Comparison of ENCODE assay signal across 15 cellular contexts in genomic region chr10:77842652-77843212, GRCh38.
"Had no signal": no experiment of that assay in that cellular context is flagged by ENCODE, and none has a peak within 500 bp of the region (broad histone marks: within the 10 kb centered on the region; RNA-seq: fewer than 3 reads in every experiment).

No MANE protein-coding gene starts in this region.

- H3K9me3 Mint-ChIP-seq: activated T-helper 1 cell treated with anti-CD3 and anti-CD28 coated beads, Interleukin-12 subunit alpha, Interleukin-12 subunit beta, Interleukin-2, Interleukin-4 antibody, amounts not matched to agents 30 ng/mL and 10 ng/mL and 1 ng/mL, durations not matched to agents 14 hours and 24 hours and 36 hours; natural killer cell; T-helper 2 cell treated with Interferon-gamma antibody and Interleukin-4, amounts not matched to agents 5 μg/mL and 100 μg/mL, for 36 hours had no signal

- H3K4me2 ChIP-seq: smooth muscle cell had no signal

- H3K27ac Mint-ChIP-seq: activated T-helper 1 cell treated with anti-CD3 and anti-CD28 coated beads, Interleukin-12 subunit alpha, Interleukin-12 subunit beta, Interleukin-2, Interleukin-4 antibody, amounts not matched to agents 30 ng/mL and 10 ng/mL and 1 ng/mL, durations not matched to agents 14 hours and 24 hours and 36 hours; T-helper 2 cell treated with Interferon-gamma antibody and Interleukin-4, amounts not matched to agents 5 μg/mL and 100 μg/mL, for 36 hours had no signal

- FAIRE-seq: frontal cortex had no signal

- H3K36me3 Mint-ChIP-seq: natural killer cell had no signal

- H3K4me3 ChIP-seq: left ventricle myocardium inferior, mucosa of descending colon, prostate gland, smooth muscle cell, stomach, testis had no signal

- H3K9me3 ChIP-seq: left ventricle myocardium inferior, mucosa of descending colon, prostate gland, stomach, testis had no signal

- H3K27me3 ChIP-seq: stomach, testis had no signal

- DNase-seq: activated CD4-positive, CD25-positive, alpha-beta regulatory T cell; activated naive CD4-positive, alpha-beta T cell treated with Interleukin-2 at 50 U/mL for 16 hours; anterior cingulate cortex; left ventricle myocardium inferior; mucosa of descending colon; natural killer cell; occipital lobe; stomach; SW 1271; testis had no signal

- ATAC-seq: mucosa of descending colon, natural killer cell had no signal

- H3K4me3 Mint-ChIP-seq: activated T-helper 1 cell treated with anti-CD3 and anti-CD28 coated beads, Interleukin-12 subunit alpha, Interleukin-12 subunit beta, Interleukin-2, Interleukin-4 antibody, amounts not matched to agents 30 ng/mL and 10 ng/mL and 1 ng/mL, durations not matched to agents 14 hours and 24 hours and 36 hours; natural killer cell; T-helper 2 cell treated with Interferon-gamma antibody and Interleukin-4, amounts not matched to agents 5 μg/mL and 100 μg/mL, for 36 hours had no signal

- H3K27ac ChIP-seq: left ventricle myocardium inferior, testis had no signal
